21 cellular contexts compared by ENCODE assay signal in the genomic region with DNA sequence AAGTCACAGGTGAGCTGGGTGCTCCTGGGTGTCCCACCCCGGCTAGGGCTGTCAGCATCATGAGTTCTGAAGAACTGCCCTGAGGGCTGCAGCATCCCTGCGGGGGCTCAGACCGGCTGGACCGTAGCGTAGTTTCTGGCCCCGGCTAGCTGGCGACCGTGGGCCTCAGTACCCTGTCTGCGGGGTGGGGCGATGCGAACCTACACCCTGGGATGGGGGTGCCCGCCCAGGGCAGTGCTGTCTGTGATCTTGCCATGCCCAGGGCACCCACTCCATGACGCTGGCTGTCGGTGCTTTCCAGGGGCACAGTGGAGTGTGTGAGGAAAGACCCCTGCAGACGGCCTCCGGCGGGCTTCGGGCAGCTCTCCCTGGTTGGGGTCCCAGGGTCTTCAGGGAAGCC.
A peak's percentile ranks its signal among the peaks of the same experiment; 100 is the strongest.
DNase-seq lines count a peak whose midpoint lies in the region; ATAC-seq and TF ChIP-seq lines count a peak whose summit lies in the region.
"Had no signal": no experiment of that assay in that cellular context is flagged by ENCODE, and none has a peak within 500 bp of the region (broad histone marks: within the 10 kb centered on the region; RNA-seq: fewer than 3 reads in every experiment).

No MANE protein-coding gene starts in this region.

- no peaks in the 10 kb centered on the region for H3K9me3 Mint-ChIP-seq in activated T-helper 2 cell treated with anti-CD3 and anti-CD28 coated beads, Interferon-gamma antibody, Interleukin-2, Interleukin-4, amounts not matched to agents 10 μg/mL and 5 μg/mL and 100 μg/mL, durations not matched to agents 14 hours and 24 hours and 36 hours
- H3K9me3 Mint-ChIP-seq: activated T-cell treated with anti-CD3 and anti-CD28 coated beads, Interleukin-2, amount 50 U/mL, for 4 hours; endodermal cell had no signal

- TF ChIP-seq CTCF in VCaP (conservative IDR thresholded peaks at IDR 0.05) (no peak), esophagus squamous epithelium (IDR thresholded peaks at IDR 0.05) (no peak)

- no peak for DNase-seq in esophagus squamous epithelium (lab: John Stamatoyannopoulos, UW)
- no peak for DNase-seq in sciatic nerve (ENCODE audit: low spot score)
- DNase-seq in nucleus accumbens (lab: John Stamatoyannopoulos, UW): no peak
- no peak for DNase-seq in activated T-helper 2 cell treated with anti-CD3 and anti-CD28 coated beads, Interferon-gamma antibody, Interleukin-2, Interleukin-4, amounts not matched to agents 10 μg/mL and 5 μg/mL and 100 μg/mL, durations not matched to agents 14 hours and 24 hours and 36 hours (ENCODE audit: low spot score)
- DNase-seq in DMS 273 treated with DMSO at 0.1 percent for 48 hours (lab: John Stamatoyannopoulos, UW): no peak
- DNase-seq: activated CD4-positive, alpha-beta T cell treated with anti-CD3 and anti-CD28 coated beads, Interleukin-2, amount 50 U/mL, for 1 hour; activated CD4-positive, CD25-positive, alpha-beta regulatory T cell; activated T-cell treated with anti-CD3 and anti-CD28 coated beads, Interleukin-2, amount 50 U/mL, for 4 hours; caudate nucleus; endodermal cell; midbrain; naive thymus-derived CD8-positive, alpha-beta T cell; NCI-H1092; NCI-H1694 treated with DMSO at 0.1 percent for 48 hours; stimulated activated CD4-positive, alpha-beta T cell treated with anti-CD3 and anti-CD28 coated beads, Interleukin-15, amount 100 ng/mL, for 24 hours; stimulated activated naive B cell treated with anti-CD40 and anti-IgM and Interleukin-4, amounts not matched to agents 10 μg/mL and 1 μg/mL and 100 μg/mL, for 72 hours had no signal

- H3K27me3 ChIP-seq in BLaER1 (peaks cover 38% of the 10 kb centered on the region), esophagus squamous epithelium (peaks cover 0 to 55% (median 0%) of the 10 kb centered on the region in 4 donors)
- H3K27me3 ChIP-seq: ascending aorta had no signal

- H3K27me3 Mint-ChIP-seq in activated T-helper 2 cell treated with anti-CD3 and anti-CD28 coated beads, Interferon-gamma antibody, Interleukin-2, Interleukin-4, amounts not matched to agents 10 μg/mL and 5 μg/mL and 100 μg/mL, durations not matched to agents 14 hours and 24 hours and 36 hours (ENCODE audit: low read depth): peaks cover 6% of the 10 kb centered on the region

- no peak for TF ChIP-seq POLR2A in esophagus squamous epithelium (IDR thresholded peaks at IDR 0.05)

- no peak overlapping the region for H3K27ac ChIP-seq in BLaER1
- peak overlapping the region; percentile 26 for H3K27ac ChIP-seq in VCaP
- H3K27ac ChIP-seq in esophagus squamous epithelium: peak overlapping the region; percentile 75 to 85 (median 81)
- H3K27ac ChIP-seq: ascending aorta had no signal

- no peak overlapping the region for H3K9ac ChIP-seq in BLaER1

- H3K36me3 ChIP-seq in BLaER1 (no peaks in the 10 kb centered on the region), esophagus squamous epithelium (no peaks in the 10 kb centered on the region)
- H3K36me3 ChIP-seq: ascending aorta had no signal

- no peaks in the 10 kb centered on the region for H3K9me3 ChIP-seq in BLaER1
- no peaks in the 10 kb centered on the region for H3K9me3 ChIP-seq in esophagus squamous epithelium
- H3K9me3 ChIP-seq: ascending aorta had no signal

- H3K4me3 Mint-ChIP-seq in activated T-helper 2 cell treated with anti-CD3 and anti-CD28 coated beads, Interferon-gamma antibody, Interleukin-2, Interleukin-4, amounts not matched to agents 10 μg/mL and 5 μg/mL and 100 μg/mL, durations not matched to agents 14 hours and 24 hours and 36 hours (ENCODE audit: low read depth): no peak overlapping the region
- H3K4me3 Mint-ChIP-seq: activated T-cell treated with anti-CD3 and anti-CD28 coated beads, Interleukin-2, amount 50 U/mL, for 4 hours; endodermal cell; naive thymus-derived CD8-positive, alpha-beta T cell; stimulated activated naive B cell treated with anti-CD40 and anti-IgM and Interleukin-4, amounts not matched to agents 10 μg/mL and 1 μg/mL and 100 μg/mL, for 72 hours had no signal

- no peak overlapping the region for H3K27ac Mint-ChIP-seq in activated T-helper 2 cell treated with anti-CD3 and anti-CD28 coated beads, Interferon-gamma antibody, Interleukin-2, Interleukin-4, amounts not matched to agents 10 μg/mL and 5 μg/mL and 100 μg/mL, durations not matched to agents 14 hours and 24 hours and 36 hours
- H3K27ac Mint-ChIP-seq: endodermal cell; IgD-negative memory B cell; naive thymus-derived CD8-positive, alpha-beta T cell; progenitor cell of endocrine pancreas; stimulated activated naive B cell treated with anti-CD40 and anti-IgM and Interleukin-4, amounts not matched to agents 10 μg/mL and 1 μg/mL and 100 μg/mL, for 72 hours had no signal

- peak; percentile 19 for ATAC-seq in sciatic nerve
- ATAC-seq: activated T-cell treated with anti-CD3 and anti-CD28 coated beads, Interleukin-2, amount 50 U/mL, for 4 hours; naive thymus-derived CD8-positive, alpha-beta T cell; stimulated activated naive B cell treated with anti-CD40 and anti-IgM and Interleukin-4, amounts not matched to agents 10 μg/mL and 1 μg/mL and 100 μg/mL, for 72 hours had no signal

- 90% methylated on average over 4 of the region's 18 CpGs; no CpG with 5 or more reads in 1 of the 2 donors for WGBS in esophagus squamous epithelium, 2 donors

- peak overlapping the region; percentile 71 for H3K4me2 ChIP-seq in BLaER1

- H4K20me1 ChIP-seq in BLaER1: no peaks in the 10 kb centered on the region

- H3K4me1 Mint-ChIP-seq in activated T-helper 2 cell treated with anti-CD3 and anti-CD28 coated beads, Interferon-gamma antibody, Interleukin-2, Interleukin-4, amounts not matched to agents 10 μg/mL and 5 μg/mL and 100 μg/mL, durations not matched to agents 14 hours and 24 hours and 36 hours (ENCODE audit: low read depth): no peaks in the 10 kb centered on the region
- H3K4me1 Mint-ChIP-seq: IgD-negative memory B cell; stimulated activated naive B cell treated with anti-CD40 and anti-IgM and Interleukin-4, amounts not matched to agents 10 μg/mL and 1 μg/mL and 100 μg/mL, for 72 hours had no signal

- intact Hi-C loops in esophagus squamous epithelium (cut with DNase I) (no loop called here), sciatic nerve (cut with DNase I) (no loop called here)
- intact Hi-C loops in activated T-helper 2 cell treated with anti-CD3 and anti-CD28 coated beads, Interferon-gamma antibody, Interleukin-2, Interleukin-4, amounts not matched to agents 10 μg/mL and 5 μg/mL and 100 μg/mL, durations not matched to agents 14 hours and 24 hours and 36 hours (cut with micrococcal nuclease): no loop called here

- H3K4me3 ChIP-seq in BLaER1 (no peak overlapping the region), esophagus squamous epithelium (peak overlapping the region; percentile 15 to 49 (median 36))
- H3K4me3 ChIP-seq: ascending aorta had no signal

- H3K36me3 Mint-ChIP-seq in activated T-helper 2 cell treated with anti-CD3 and anti-CD28 coated beads, Interferon-gamma antibody, Interleukin-2, Interleukin-4, amounts not matched to agents 10 μg/mL and 5 μg/mL and 100 μg/mL, durations not matched to agents 14 hours and 24 hours and 36 hours (ENCODE audit: low read depth): no peaks in the 10 kb centered on the region
- H3K36me3 Mint-ChIP-seq: IgD-negative memory B cell; naive thymus-derived CD8-positive, alpha-beta T cell; stimulated activated naive B cell treated with anti-CD40 and anti-IgM and Interleukin-4, amounts not matched to agents 10 μg/mL and 1 μg/mL and 100 μg/mL, for 72 hours had no signal

- H3K4me1 ChIP-seq in BLaER1 (peaks cover 64% of the 10 kb centered on the region), esophagus squamous epithelium (peaks cover 6 to 56% (median 13%) of the 10 kb centered on the region in 3 donors)
- H3K4me1 ChIP-seq: ascending aorta had no signal
